7 cellular contexts compared by ENCODE assay signal in genomic region chr2:183124222-183124956, GRCh38.
DNase-seq lines count a peak whose midpoint lies in the region; ATAC-seq lines count a peak whose summit lies in the region.

Gene NUP35 (plus strand): TSS chr2:183124443. CDS start chr2:183124458, 15 bp downstream.

- DNase-seq in NCI-H2081 (lab: John Stamatoyannopoulos, UW) (peak; percentile 93 to 97), T1000 (lab: John Stamatoyannopoulos, UW) (peak; percentile 86), astrocyte of the hippocampus (ENCODE audit: low read depth, low spot score) (peak; percentile 96), hippocampal formation (lab: John Stamatoyannopoulos, UW) (peak; percentile 78 to 87), retina (peak; percentile 96)

- ATAC-seq in GM18508 (IDR thresholded peaks at IDR 0.05; ENCODE audit: insufficient read depth, unreplicated experiment) (peak; percentile 85), HG03025 (IDR thresholded peaks at IDR 0.05; ENCODE audit: low FRiP score, unreplicated experiment) (peak; percentile 86)

Comparison
In these comparisons a context has a peak if more than half of its experiments do, and no peak if none do; other contexts are left out.
1. Peak in every context shown above with its lines: DNase-seq and ATAC-seq.